Comparison of ENCODE assay signal across 8 cellular contexts in the genomic region with DNA sequence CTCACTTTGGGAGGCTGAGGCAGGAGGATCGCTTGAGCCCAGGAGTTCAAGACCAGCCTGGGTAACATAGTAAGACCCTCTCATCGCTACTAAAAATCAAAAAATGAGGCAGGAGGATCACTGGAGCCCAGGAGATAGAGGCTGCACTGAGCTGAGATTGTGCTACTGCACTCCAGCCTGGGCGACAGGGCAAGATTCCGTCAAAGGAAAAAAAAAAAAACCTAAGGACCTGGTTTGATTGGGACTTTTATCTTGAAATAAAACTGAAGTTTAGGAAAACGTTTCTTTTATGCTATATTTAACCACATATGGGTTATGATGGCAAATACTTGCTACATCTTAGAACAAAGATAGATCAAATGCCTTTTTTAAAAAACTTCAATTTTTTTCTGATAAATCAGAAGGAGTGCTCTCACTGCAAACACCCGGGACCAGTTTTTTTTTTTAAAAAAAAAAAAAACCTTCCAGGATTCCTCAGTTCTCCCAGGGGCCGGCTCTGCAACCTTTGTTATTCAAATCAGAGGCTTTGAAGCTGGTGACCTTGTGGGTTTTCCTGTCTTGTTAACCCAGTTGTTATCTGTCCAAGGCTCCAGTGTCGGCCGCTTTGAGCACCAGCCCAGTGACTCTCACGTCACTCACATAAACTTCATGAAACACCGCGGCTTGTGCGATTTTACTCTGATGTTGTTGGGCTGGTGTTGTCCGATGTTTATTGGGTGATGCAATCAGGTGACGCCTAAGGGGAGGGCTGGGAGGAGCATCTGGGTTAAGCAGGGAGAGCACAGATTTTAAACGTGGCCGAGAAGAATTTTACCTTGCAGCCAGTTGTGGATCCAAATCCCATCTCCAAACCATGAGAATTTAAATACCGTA. TPM values are rescaled to one million over a fixed set of nuclear protein-coding genes. Genes with fewer than 3 reads are reported as not detected.
DNase-seq lines count a peak whose midpoint lies in the region; ATAC-seq and TF ChIP-seq lines count a peak whose summit lies in the region.

No MANE protein-coding gene starts in this region.

- TF ChIP-seq POLR2A in gastrocnemius medialis (IDR thresholded peaks at IDR 0.05) (no peak), esophagus muscularis mucosa (IDR thresholded peaks at IDR 0.05; ENCODE audit: low read depth) (no peak)

- H3K36me3 Mint-ChIP-seq in activated naive CD4-positive, alpha-beta T cell treated with anti-CD3 and anti-CD28 coated beads for 36 hours (ENCODE audit: low read depth) = no peaks in the 10 kb centered on the region

- H2AFZ ChIP-seq in hepatocyte = peak overlapping the region; percentile 20

- intact Hi-C loops in activated naive CD4-positive, alpha-beta T cell treated with anti-CD3 and anti-CD28 coated beads for 36 hours (cut with micrococcal nuclease) = no loop called here
- intact Hi-C loops in gastrocnemius medialis (cut with DNase I; ENCODE audit: low total_unique reads) = no loop called here
- intact Hi-C loops in esophagus muscularis mucosa (cut with DNase I) = no loop called here

- H3K4me1 Mint-ChIP-seq in activated naive CD4-positive, alpha-beta T cell treated with anti-CD3 and anti-CD28 coated beads for 36 hours (ENCODE audit: low read depth) = peaks cover 4% of the 10 kb centered on the region

- no peaks in the 10 kb centered on the region for H3K27me3 Mint-ChIP-seq in activated naive CD4-positive, alpha-beta T cell treated with anti-CD3 and anti-CD28 coated beads for 36 hours (ENCODE audit: low read depth)

- peak; percentile 46 to 76 for ATAC-seq in gastrocnemius medialis

- TF ChIP-seq CTCF in hepatocyte (IDR thresholded peaks at IDR 0.05; ENCODE audit: poor library complexity) (no peak), gastrocnemius medialis (IDR thresholded peaks at IDR 0.05 in 4 of 5, conservative IDR thresholded peaks at IDR 0.05 in 1 of 5) (no peak), esophagus muscularis mucosa (IDR thresholded peaks at IDR 0.05) (no peak)

- H3K4me1 ChIP-seq in hepatocyte (ENCODE audit: insufficient read depth) = peaks cover 3% of the 10 kb centered on the region
- H3K4me1 ChIP-seq in gastrocnemius medialis = no peaks in the 10 kb centered on the region
- peaks cover 5 to 12% (median 9%) of the 10 kb centered on the region in 4 donors for H3K4me1 ChIP-seq in esophagus muscularis mucosa

- in situ Hi-C loops in gastrocnemius medialis (cut with MboI; ENCODE audit: low sequenced_read_pairs in 4 of 4) = no loop called here

- H3K27me3 ChIP-seq in hepatocyte (no peaks in the 10 kb centered on the region), gastrocnemius medialis (no peaks in the 10 kb centered on the region), esophagus muscularis mucosa (no peaks in the 10 kb centered on the region)

- H3K4me3 Mint-ChIP-seq in activated naive CD4-positive, alpha-beta T cell treated with anti-CD3 and anti-CD28 coated beads for 36 hours = peak overlapping the region; percentile 44

- H4K20me1 ChIP-seq in hepatocyte (ENCODE audit: insufficient read depth, poor library complexity, severe bottlenecking) = no peaks in the 10 kb centered on the region

- no peaks in the 10 kb centered on the region for H3K9me2 ChIP-seq in hepatocyte (replicated peaks; ENCODE audit: insufficient read depth)

- peak overlapping the region; percentile 58 for H3K4me2 ChIP-seq in hepatocyte

- CTCF ChIA-PET in activated naive CD4-positive, alpha-beta T cell treated with anti-CD3 and anti-CD28 coated beads for 36 hours (lab: Charles Lee) = no interaction called here

- H3K9me3 Mint-ChIP-seq in activated naive CD4-positive, alpha-beta T cell treated with anti-CD3 and anti-CD28 coated beads for 36 hours = no peaks in the 10 kb centered on the region

- H3K79me2 ChIP-seq in hepatocyte = no peaks in the 10 kb centered on the region

- H3K9me3 ChIP-seq in hepatocyte (ENCODE audit: low read depth) (no peaks in the 10 kb centered on the region), gastrocnemius medialis (no peaks in the 10 kb centered on the region), esophagus muscularis mucosa (no peaks in the 10 kb centered on the region)

- DNase-seq in activated T-cell treated with anti-CD3 and anti-CD28 coated beads for 48 hours (ENCODE audit: low read depth) (peak; percentile 13), activated T-cell treated with anti-CD3 and anti-CD28 coated beads for 4 hours (no peak), NCI-H526 treated with DMSO at 0.1 percent for 48 hours (lab: John Stamatoyannopoulos, UW) (peak; percentile 46), hepatocyte (ENCODE audit: low spot score) (peak; percentile 90), gastrocnemius medialis (no peak), esophagus muscularis mucosa (ENCODE audit: extremely low spot score) (no peak), hippocampal formation (lab: John Stamatoyannopoulos, UW) (no peak)
- peak; percentile 79 for DNase-seq in activated naive CD4-positive, alpha-beta T cell treated with anti-CD3 and anti-CD28 coated beads for 36 hours

- peak overlapping the region; percentile 54 for H3K27ac Mint-ChIP-seq in activated naive CD4-positive, alpha-beta T cell treated with anti-CD3 and anti-CD28 coated beads for 36 hours

- H3K36me3 ChIP-seq in hepatocyte (replicated peaks; ENCODE audit: insufficient read depth, low read depth) (no peaks in the 10 kb centered on the region), gastrocnemius medialis (no peaks in the 10 kb centered on the region), esophagus muscularis mucosa (no peaks in the 10 kb centered on the region)

- H3K27ac ChIP-seq in hepatocyte = peak overlapping the region; percentile 46
- H3K27ac ChIP-seq in gastrocnemius medialis = no peak overlapping the region
- no peak overlapping the region for H3K27ac ChIP-seq in esophagus muscularis mucosa (replicated peaks in 1 of 4)

- H3K4me3 ChIP-seq in hepatocyte (no peak overlapping the region), gastrocnemius medialis (no peak overlapping the region), esophagus muscularis mucosa (peak overlapping the region in 1 of 4 donors; percentile 18)

- TF ChIP-seq EP300 in esophagus muscularis mucosa (IDR thresholded peaks at IDR 0.05) = no peak

- WGBS in hepatocyte (ENCODE audit: low lambda C conversion rate, missing lambda C conversion rate) = 18% methylated on average over 18 of the region's 18 CpGs
- 54% methylated on average over 18 of the region's 18 CpGs for WGBS in esophagus muscularis mucosa

RNA-seq across cellular contexts. Expression of gene SLC22A11, which starts 10.5 kb away (rescaled TPM):
- total RNA-seq in activated naive CD4-positive, alpha-beta T cell treated with anti-CD3 and anti-CD28 coated beads for 36 hours = under 1 TPM in 1 of 2 experiments, not detected in 1; 0.17 TPM
- 0.10 TPM in 1 of 2 replicates, not detected in the other for total RNA-seq in hepatocyte
- polyA plus RNA-seq in hepatocyte = 0.59 and 1.1 TPM in 2 replicates
- not detected for total RNA-seq in gastrocnemius medialis
- total RNA-seq in esophagus muscularis mucosa = not detected

RNA-seq across cellular contexts. Expression of gene SLC22A12, which starts 24.7 kb away (rescaled TPM):
- not detected for total RNA-seq in activated naive CD4-positive, alpha-beta T cell treated with anti-CD3 and anti-CD28 coated beads for 36 hours
- not detected in 2 replicates for total RNA-seq in hepatocyte
- polyA plus RNA-seq in hepatocyte = 0.11 TPM in 1 of 2 replicates, not detected in the other
- not detected for total RNA-seq in gastrocnemius medialis
- not detected for total RNA-seq in esophagus muscularis mucosa

Comparison
In these comparisons a context has a peak if more than half of its experiments do, and no peak if none do; other contexts are left out.
1. DNase-seq: peak in activated T-cell treated with anti-CD3 and anti-CD28 coated beads for 48 hours (single experiment), NCI-H526 treated with DMSO at 0.1 percent for 48 hours (single experiment), activated naive CD4-positive, alpha-beta T cell treated with anti-CD3 and anti-CD28 coated beads for 36 hours (single experiment) and hepatocyte (single experiment); none in activated T-cell treated with anti-CD3 and anti-CD28 coated beads for 4 hours (single experiment), gastrocnemius medialis (0 of 2), esophagus muscularis mucosa (single experiment) and hippocampal formation (0 of 2).